ENCODE assay signal across 25 cellular contexts in the genomic region with DNA sequence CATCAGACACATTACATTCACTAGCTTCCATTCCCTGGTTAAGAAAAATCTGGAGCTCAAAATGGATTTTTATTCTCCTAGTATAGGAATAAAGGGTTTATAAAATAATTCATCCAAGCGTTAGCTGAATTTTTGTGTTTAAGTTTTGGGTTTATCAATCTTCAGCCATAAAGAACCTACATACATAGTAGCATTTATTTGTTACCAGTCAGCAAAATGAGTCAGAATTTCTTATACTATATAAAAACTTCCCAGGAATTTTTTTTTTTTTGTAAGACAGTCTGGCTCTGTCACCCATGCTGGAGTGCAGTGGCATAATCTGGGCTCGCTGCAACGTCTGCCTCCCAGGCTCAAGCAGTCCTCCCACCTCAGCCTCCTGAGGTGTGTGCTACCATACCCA. TPM values are rescaled to one million over a fixed set of nuclear protein-coding genes. Genes with fewer than 3 reads are reported as not detected.
"Had no signal": no experiment of that assay in that cellular context is flagged by ENCODE, and none has a peak within 500 bp of the region (broad histone marks: within the 10 kb centered on the region; RNA-seq: fewer than 3 reads in every experiment).

No MANE protein-coding gene starts in this region.

- H3K27me3 ChIP-seq: dorsolateral prefrontal cortex, foreskin keratinocyte, gastroesophageal sphincter, heart left ventricle, hepatocyte, ovary, spleen, tibial nerve, upper lobe of left lung had no signal

- H3K4me3 ChIP-seq: dorsolateral prefrontal cortex, gastroesophageal sphincter, heart left ventricle, hepatocyte, lung, ovary, psoas muscle, skin epidermis, spleen, thoracic aorta, tibial nerve, upper lobe of left lung had no signal

- H3K79me2 ChIP-seq: hepatocyte had no signal

- H2AFZ ChIP-seq: hepatocyte had no signal

- H3K27me3 Mint-ChIP-seq: naive thymus-derived CD4-positive, alpha-beta T cell; stimulated activated naive B cell treated with anti-CD40 and anti-IgM and Interleukin-4, amounts not matched to agents 10 μg/mL and 1 μg/mL and 100 μg/mL, for 72 hours; stimulated activated naive CD8-positive, alpha-beta T cell treated with anti-CD3 and anti-CD28 coated beads, Interleukin-15, Interleukin-2, amounts not matched to agents 100 ng/mL and 50 ng/mL, for 24 hours had no signal

- H3K4me2 ChIP-seq: hepatocyte had no signal

- H3K36me3 ChIP-seq: ovary had no signal

- H3K27ac Mint-ChIP-seq: naive thymus-derived CD4-positive, alpha-beta T cell; nephron; stimulated activated naive B cell treated with anti-CD40 and anti-IgM and Interleukin-4, amounts not matched to agents 10 μg/mL and 1 μg/mL and 100 μg/mL, for 72 hours; stimulated activated naive CD8-positive, alpha-beta T cell treated with anti-CD3 and anti-CD28 coated beads, Interleukin-15, Interleukin-2, amounts not matched to agents 100 ng/mL and 50 ng/mL, for 24 hours had no signal

- H3K27ac ChIP-seq: epithelial cell of prostate, foreskin keratinocyte, gastroesophageal sphincter, heart left ventricle, hepatocyte, ovary, psoas muscle, skin epidermis, spleen, thoracic aorta, tibial nerve, upper lobe of left lung had no signal

- H3K9me3 ChIP-seq: gastroesophageal sphincter, heart left ventricle, ovary, psoas muscle, spleen, thoracic aorta, tibial nerve, upper lobe of left lung had no signal

- H3K9me3 Mint-ChIP-seq: naive thymus-derived CD4-positive, alpha-beta T cell; nephron; stimulated activated naive B cell treated with anti-CD40 and anti-IgM and Interleukin-4, amounts not matched to agents 10 μg/mL and 1 μg/mL and 100 μg/mL, for 72 hours; stimulated activated naive CD8-positive, alpha-beta T cell treated with anti-CD3 and anti-CD28 coated beads, Interleukin-15, Interleukin-2, amounts not matched to agents 100 ng/mL and 50 ng/mL, for 24 hours had no signal

- H3K4me1 ChIP-seq: foreskin keratinocyte, gastroesophageal sphincter, heart left ventricle, psoas muscle, spleen, tibial nerve had no signal

- H3K4me1 Mint-ChIP-seq: nephron; stimulated activated naive B cell treated with anti-CD40 and anti-IgM and Interleukin-4, amounts not matched to agents 10 μg/mL and 1 μg/mL and 100 μg/mL, for 72 hours had no signal

- H3K4me3 Mint-ChIP-seq: naive thymus-derived CD4-positive, alpha-beta T cell; nephron; stimulated activated naive B cell treated with anti-CD40 and anti-IgM and Interleukin-4, amounts not matched to agents 10 μg/mL and 1 μg/mL and 100 μg/mL, for 72 hours; stimulated activated naive CD8-positive, alpha-beta T cell treated with anti-CD3 and anti-CD28 coated beads, Interleukin-15, Interleukin-2, amounts not matched to agents 100 ng/mL and 50 ng/mL, for 24 hours had no signal

- DNase-seq: effector CD4-positive, alpha-beta T cell; foreskin keratinocyte; kidney; naive thymus-derived CD4-positive, alpha-beta T cell; ovary; psoas muscle; spleen; stimulated activated naive B cell treated with anti-CD40 and anti-IgM and Interleukin-4, amounts not matched to agents 10 μg/mL and 1 μg/mL and 100 μg/mL, for 72 hours had no signal

RNA-seq across cellular contexts. Expression of a gene that starts 40.2 kb away (rescaled TPM):
- total RNA-seq: esophagus mucosa, fibroblast of lung, foreskin keratinocyte, gastroesophageal sphincter, hepatocyte, left lobe of liver, lung, right cardiac atrium, thoracic aorta, tibial nerve had no signal
- polyA plus RNA-seq: fibroblast of lung; foreskin keratinocyte; heart left ventricle; hepatocyte; liver; naive thymus-derived CD4-positive, alpha-beta T cell; right cardiac atrium had no signal
